Comparison of ENCODE assay signal across 26 cellular contexts in the genomic region with DNA sequence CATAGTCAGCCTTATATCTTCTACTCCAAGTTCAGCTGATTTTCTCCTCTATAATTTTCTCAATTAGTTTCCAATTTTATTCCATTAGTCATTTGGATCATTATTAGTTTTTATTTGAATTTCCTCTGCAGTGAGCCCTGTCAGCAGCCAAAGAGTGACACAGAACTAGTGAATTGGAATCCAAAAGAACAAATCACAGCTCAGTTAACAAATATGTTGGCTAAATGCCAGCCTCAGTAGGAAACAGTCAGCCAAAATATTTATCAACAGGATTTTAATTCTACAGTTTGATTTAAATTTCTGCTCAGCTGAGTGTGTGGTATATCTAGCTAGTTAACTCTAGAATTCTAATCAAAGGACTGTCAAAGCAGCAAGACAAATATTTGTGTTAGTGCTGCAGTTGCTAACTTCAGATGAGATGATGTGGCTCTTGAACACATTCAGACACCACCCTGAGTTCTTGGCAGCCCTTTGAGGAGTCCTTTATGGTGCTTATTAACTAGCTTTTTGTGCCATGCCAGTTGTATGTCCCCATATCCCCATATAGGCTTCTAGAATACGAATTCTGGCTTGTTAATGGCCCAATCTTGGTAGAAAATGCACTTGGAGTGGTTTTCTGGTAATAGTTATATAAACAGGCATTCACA.
A peak's percentile ranks its signal among the peaks of the same experiment; 100 is the strongest.
DNase-seq lines count a peak whose midpoint lies in the region; TF ChIP-seq lines count a peak whose summit lies in the region.
"Had no signal": no experiment of that assay in that cellular context is flagged by ENCODE, and none has a peak within 500 bp of the region (broad histone marks: within the 10 kb centered on the region; RNA-seq: fewer than 3 reads in every experiment).

No MANE protein-coding gene starts in this region.

- TF ChIP-seq CTCF in AG10803 (conservative IDR thresholded peaks at IDR 0.05; ENCODE audit: low read length) (no peak), mammary epithelial cell (conservative IDR thresholded peaks at IDR 0.05 in 1 of 2, IDR thresholded peaks at IDR 0.05 in 1 of 2; ENCODE audit: extremely low read depth in 1 of 2, insufficient read depth in 1 of 2, low read depth in 1 of 2, low read length in 2 of 2) (no peak), tibial nerve (IDR thresholded peaks at IDR 0.05) (no peak)

- intact Hi-C loops in mammary epithelial cell (cut with micrococcal nuclease) = no loop called here

- no peak overlapping the region for H3K4me3 Mint-ChIP-seq in activated T-cell treated with anti-CD3 and anti-CD28 coated beads, Interleukin-2, amount 50 U/mL, for 24 hours
- H3K4me3 Mint-ChIP-seq: activated naive CD4-positive, alpha-beta T cell treated with anti-CD3 and anti-CD28 coated beads for 36 hours; activated T-helper 1 cell treated with anti-CD3 and anti-CD28 coated beads, Interleukin-12 subunit alpha, Interleukin-12 subunit beta, Interleukin-2, Interleukin-4 antibody, amounts not matched to agents 30 ng/mL and 10 ng/mL and 1 ng/mL, durations not matched to agents 14 hours and 24 hours and 36 hours; naive thymus-derived CD8-positive, alpha-beta T cell had no signal

- H3K4me1 ChIP-seq in GM23248 (ENCODE audit: insufficient read depth) = peaks cover 10% of the 10 kb centered on the region; the same call in 1 of the 2 replicates
- no peaks in the 10 kb centered on the region for H3K4me1 ChIP-seq in mammary epithelial cell (ENCODE audit: insufficient read depth, low read length)
- H3K4me1 ChIP-seq in tibial nerve = peaks cover 0 to 3% (median 0%) of the 10 kb centered on the region in 4 donors
- H3K4me1 ChIP-seq: colonic mucosa, stomach, thyroid gland had no signal

- no peak for TF ChIP-seq POLR2A in tibial nerve (IDR thresholded peaks at IDR 0.05)

- H3K27me3 ChIP-seq in GM23248 (replicated peaks; ENCODE audit: insufficient read depth) (no peaks in the 10 kb centered on the region), mammary epithelial cell (ENCODE audit: insufficient read depth, low read length) (no peaks in the 10 kb centered on the region), tibial nerve (no peaks in the 10 kb centered on the region)
- H3K27me3 ChIP-seq: colonic mucosa, stomach, thyroid gland had no signal

- H3K9ac ChIP-seq in GM23248 = no peak overlapping the region
- H3K9ac ChIP-seq in mammary epithelial cell (ENCODE audit: insufficient read depth, low read length) = no peak overlapping the region

- H4K20me1 ChIP-seq in GM23248 (ENCODE audit: insufficient read depth) (no peaks in the 10 kb centered on the region), mammary epithelial cell (ENCODE audit: insufficient read depth, low read length) (no peaks in the 10 kb centered on the region)

- H3K36me3 ChIP-seq in GM23248 (ENCODE audit: low read depth) (no peaks in the 10 kb centered on the region), mammary epithelial cell (ENCODE audit: insufficient read depth, low read length) (no peaks in the 10 kb centered on the region), tibial nerve (no peaks in the 10 kb centered on the region)
- H3K36me3 ChIP-seq: colonic mucosa, stomach, thyroid gland had no signal

- H2AFZ ChIP-seq in GM23248 (no peak overlapping the region), mammary epithelial cell (ENCODE audit: low read depth, low read length) (no peak overlapping the region)

- H3K4me3 ChIP-seq in AG10803 (ENCODE audit: low read length) (no peak overlapping the region), GM23248 (no peak overlapping the region), mammary epithelial cell (replicated peaks in 1 of 3; ENCODE audit: insufficient read depth in 1 of 3, low read depth in 2 of 3, low read length in 3 of 3) (no peak overlapping the region), tibial nerve (no peak overlapping the region)
- H3K4me3 ChIP-seq: colonic mucosa, K562, stomach, thyroid gland had no signal

- no peak overlapping the region for H3K27ac ChIP-seq in GM23248
- no peak overlapping the region for H3K27ac ChIP-seq in mammary epithelial cell (ENCODE audit: insufficient read depth, low read depth, low read length)
- no peak overlapping the region for H3K27ac ChIP-seq in tibial nerve
- H3K27ac ChIP-seq: colonic mucosa, stomach, thyroid gland had no signal

- WGBS in GM23248 (ENCODE audit: low coverage in 1 of 2, low lambda C conversion rate in 2 of 2, missing lambda C conversion rate in 2 of 2), 2 experiments = 0 to 6% methylated on average over 1 of the region's 1 CpG
- WGBS in mammary epithelial cell (ENCODE audit: low coverage, missing lambda C conversion rate) = 30% methylated on average over 1 of the region's 1 CpG
- WGBS in tibial nerve, 2 donors = 22 to 40% methylated on average over 1 of the region's 1 CpG

- no TSS peak for BruUV-seq in mammary epithelial cell (replicated peaks; lab: Mats Ljungman, UMichigan)

- no peaks in the 10 kb centered on the region for H3K36me3 Mint-ChIP-seq in activated T-cell treated with anti-CD3 and anti-CD28 coated beads, Interleukin-2, amount 50 U/mL, for 24 hours (ENCODE audit: low read depth)
- H3K36me3 Mint-ChIP-seq: naive thymus-derived CD8-positive, alpha-beta T cell had no signal

- in situ Hi-C loops in GM23248 (cut with MboI) (no loop called here), mammary epithelial cell (cut with MboI; ENCODE audit: low sequenced_read_pairs in 2 of 2) (no loop called here)

- TF ChIP-seq EP300 in tibial nerve (IDR thresholded peaks at IDR 0.05) = no peak

- H3K27ac Mint-ChIP-seq in activated T-cell treated with anti-CD3 and anti-CD28 coated beads, Interleukin-2, amount 50 U/mL, for 24 hours = no peak overlapping the region
- H3K27ac Mint-ChIP-seq: activated naive CD4-positive, alpha-beta T cell treated with anti-CD3 and anti-CD28 coated beads for 36 hours; activated T-helper 1 cell treated with anti-CD3 and anti-CD28 coated beads, Interleukin-12 subunit alpha, Interleukin-12 subunit beta, Interleukin-2, Interleukin-4 antibody, amounts not matched to agents 30 ng/mL and 10 ng/mL and 1 ng/mL, durations not matched to agents 14 hours and 24 hours and 36 hours; naive thymus-derived CD8-positive, alpha-beta T cell had no signal

- DNase-seq in AG10803 (ENCODE audit: low read depth) (peak; percentile 30), GM23248 (peak; percentile 74), mammary epithelial cell (peak; percentile 10), kidney tubule cell (ENCODE audit: low spot score) (peak; percentile 25), tibial nerve (ENCODE audit: low spot score in 2 of 2) (no peak), SKM-1 treated with dmso at 0.1 percent for 144 hours (lab: John Stamatoyannopoulos, UW; ENCODE audit: unreplicated experiment) (no peak)
- no peak for DNase-seq in activated T-cell treated with anti-CD3 and anti-CD28 coated beads, Interleukin-2, amount 50 U/mL, for 24 hours
- DNase-seq: ACHN; activated CD4-positive, alpha-beta T cell treated with anti-CD3 and anti-CD28 coated beads, Interleukin-2, amount 50 U/mL, for 4 hours; activated CD4-positive, CD25-positive, alpha-beta regulatory T cell; activated naive CD4-positive, alpha-beta T cell treated with anti-CD3 and anti-CD28 coated beads for 36 hours; colonic mucosa; effector memory CD4-positive, alpha-beta T cell; GDM1; H7; left ventricle myocardium superior; midbrain; naive thymus-derived CD8-positive, alpha-beta T cell; NCI-H146; NCI-H2171; NCI-H526; stimulated activated CD4-positive, alpha-beta T cell treated with anti-CD3 and anti-CD28 coated beads, Interleukin-2, amount 100 ng/mL, for 24 hours; stomach had no signal

- no peaks in the 10 kb centered on the region for H3K27me3 Mint-ChIP-seq in activated T-cell treated with anti-CD3 and anti-CD28 coated beads, Interleukin-2, amount 50 U/mL, for 24 hours

- no peak overlapping the region for H3K4me2 ChIP-seq in GM23248 (ENCODE audit: unreplicated experiment)
- H3K4me2 ChIP-seq in mammary epithelial cell (ENCODE audit: insufficient read depth, low read depth, low read length) = no peak overlapping the region

- CTCF ChIA-PET in mammary epithelial cell (lab: Charles Lee; ENCODE audit: low non-redundant PET) = no interaction called here

- H3K9me3 Mint-ChIP-seq in activated T-cell treated with anti-CD3 and anti-CD28 coated beads, Interleukin-2, amount 50 U/mL, for 24 hours = no peaks in the 10 kb centered on the region
- H3K9me3 Mint-ChIP-seq: activated naive CD4-positive, alpha-beta T cell treated with anti-CD3 and anti-CD28 coated beads for 36 hours; activated T-helper 1 cell treated with anti-CD3 and anti-CD28 coated beads, Interleukin-12 subunit alpha, Interleukin-12 subunit beta, Interleukin-2, Interleukin-4 antibody, amounts not matched to agents 30 ng/mL and 10 ng/mL and 1 ng/mL, durations not matched to agents 14 hours and 24 hours and 36 hours; naive thymus-derived CD8-positive, alpha-beta T cell had no signal

- no peaks in the 10 kb centered on the region for H3K4me1 Mint-ChIP-seq in activated T-cell treated with anti-CD3 and anti-CD28 coated beads, Interleukin-2, amount 50 U/mL, for 24 hours (ENCODE audit: low read depth)
- H3K4me1 Mint-ChIP-seq: naive thymus-derived CD8-positive, alpha-beta T cell had no signal

- dilution Hi-C loops in mammary epithelial cell (cut with HindIII; ENCODE audit: low sequenced_read_pairs) = no loop called here

- no peaks in the 10 kb centered on the region for H3K9me2 ChIP-seq in GM23248 (ENCODE audit: insufficient read depth)

- H3K9me3 ChIP-seq in GM23248 (ENCODE audit: low read depth) = no peaks in the 10 kb centered on the region
- H3K9me3 ChIP-seq in mammary epithelial cell (replicated peaks; ENCODE audit: insufficient read depth, low read length) = no peaks in the 10 kb centered on the region
- no peaks in the 10 kb centered on the region for H3K9me3 ChIP-seq in tibial nerve
- H3K9me3 ChIP-seq: colonic mucosa, stomach, thyroid gland had no signal

- peaks cover 5% of the 10 kb centered on the region; the same call in 1 of the 2 replicates for H3F3A ChIP-seq in GM23248 (ENCODE audit: insufficient read depth)

- H3K79me2 ChIP-seq in GM23248 (ENCODE audit: insufficient read depth) (no peaks in the 10 kb centered on the region), mammary epithelial cell (ENCODE audit: insufficient read depth, low read length) (no peaks in the 10 kb centered on the region)

Comparison
In these comparisons a context has a peak if more than half of its experiments do, and no peak if none do; other contexts are left out.
1. DNase-seq: peak in AG10803 (single experiment), GM23248 (single experiment), mammary epithelial cell (single experiment) and kidney tubule cell (single experiment); none in activated T-cell treated with anti-CD3 and anti-CD28 coated beads, Interleukin-2, amount 50 U/mL, for 24 hours (single experiment), tibial nerve (0 of 2) and SKM-1 treated with dmso at 0.1 percent for 144 hours (single experiment).